27 cellular contexts compared by ENCODE assay signal in genomic region chr20:62504323-62504722, GRCh38. TPM values are rescaled to one million over a fixed set of nuclear protein-coding genes. Genes with fewer than 3 reads are reported as not detected.
"Had no signal": no experiment of that assay in that cellular context is flagged by ENCODE, and none has a peak within 500 bp of the region (broad histone marks: within the 10 kb centered on the region; RNA-seq: fewer than 3 reads in every experiment).

No MANE protein-coding gene starts in this region.

- DNase-seq: activated CD4-positive, alpha-beta T cell treated with anti-CD3 and anti-CD28 coated beads for 1 hour; activated CD4-positive, alpha-beta T cell treated with anti-CD3 and anti-CD28 coated beads, Interleukin-2, amount 10 ng/mL, durations not matched to agents 24 days and 14 days; activated CD4-positive, alpha-beta T cell treated with anti-CD3 and anti-CD28 coated beads, Interleukin-2, amount 50 U/mL, for 48 hours; activated CD8-positive, alpha-beta memory T cell treated with anti-CD3 and anti-CD28 coated beads, Interleukin-2, amount 10 ng/mL, durations not matched to agents 7 days and 5 days; activated effector memory CD4-positive, alpha-beta T cell treated with anti-CD3 and anti-CD28 coated beads, Interleukin-2, amount 50 U/mL, for 16 hours; activated naive CD4-positive, alpha-beta T cell treated with Interleukin-2 at 50 U/mL for 16 hours; activated T-cell treated with anti-CD3 and anti-CD28 coated beads, Interleukin-2, amount 50 U/mL, for 24 hours; brain microvascular endothelial cell; KG1; NCI-H1092; NCI-H1417 treated with DMSO at 0.1 percent for 48 hours; NCI-H1694; NCI-H2029; NCI-H345; NCI-H510A; NCI-H526 treated with DMSO at 0.1 percent for 48 hours; NCI-H82; T-cell had no signal

- H3K27ac Mint-ChIP-seq: activated CD4-positive, alpha-beta T cell treated with anti-CD3 and anti-CD28 coated beads, Interleukin-2, amount 10 ng/mL, durations not matched to agents 24 days and 14 days; activated CD8-positive, alpha-beta memory T cell treated with anti-CD3 and anti-CD28 coated beads, Interleukin-2, amount 10 ng/mL, durations not matched to agents 7 days and 5 days; activated naive CD4-positive, alpha-beta T cell treated with anti-CD3 and anti-CD28 coated beads, Interleukin-2, amount 50 U/mL, for 72 hours; activated T-cell treated with anti-CD3 and anti-CD28 coated beads, Interleukin-2, amount 50 U/mL, for 24 hours; activated T-helper 1 cell treated with anti-CD3 and anti-CD28 coated beads, Interleukin-12 subunit alpha, Interleukin-12 subunit beta, Interleukin-2, Interleukin-4 antibody, amounts not matched to agents 30 ng/mL and 10 ng/mL and 1 ng/mL, durations not matched to agents 14 hours and 24 hours and 36 hours; T-cell; WTC11 had no signal

- H3K4me3 Mint-ChIP-seq: activated CD4-positive, alpha-beta T cell treated with anti-CD3 and anti-CD28 coated beads, Interleukin-2, amount 10 ng/mL, durations not matched to agents 24 days and 14 days; activated CD8-positive, alpha-beta memory T cell treated with anti-CD3 and anti-CD28 coated beads, Interleukin-2, amount 10 ng/mL, durations not matched to agents 7 days and 5 days; activated T-cell treated with anti-CD3 and anti-CD28 coated beads, Interleukin-2, amount 50 U/mL, for 24 hours; activated T-helper 1 cell treated with anti-CD3 and anti-CD28 coated beads, Interleukin-12 subunit alpha, Interleukin-12 subunit beta, Interleukin-2, Interleukin-4 antibody, amounts not matched to agents 30 ng/mL and 10 ng/mL and 1 ng/mL, durations not matched to agents 14 hours and 24 hours and 36 hours; T-cell; WTC11 had no signal

- H3K4me3 ChIP-seq: cardiac muscle cell, SK-N-MC had no signal

- H3K27me3 ChIP-seq: brain microvascular endothelial cell, cardiac muscle cell had no signal

- H3K4me1 Mint-ChIP-seq: WTC11 had no signal

- H3K36me3 Mint-ChIP-seq: activated naive CD4-positive, alpha-beta T cell treated with anti-CD3 and anti-CD28 coated beads, Interleukin-2, amount 50 U/mL, for 72 hours; T-cell; WTC11 had no signal

- H3K27me3 Mint-ChIP-seq: activated CD4-positive, alpha-beta T cell treated with anti-CD3 and anti-CD28 coated beads, Interleukin-2, amount 10 ng/mL, durations not matched to agents 24 days and 14 days; activated CD8-positive, alpha-beta memory T cell treated with anti-CD3 and anti-CD28 coated beads, Interleukin-2, amount 10 ng/mL, durations not matched to agents 7 days and 5 days; activated T-cell treated with anti-CD3 and anti-CD28 coated beads, Interleukin-2, amount 50 U/mL, for 24 hours; T-cell had no signal

- H3K36me3 ChIP-seq: brain microvascular endothelial cell, cardiac muscle cell had no signal

- H3K27ac ChIP-seq: brain microvascular endothelial cell, SK-N-MC had no signal

- ATAC-seq: activated CD8-positive, alpha-beta memory T cell treated with anti-CD3 and anti-CD28 coated beads, Interleukin-2, amount 10 ng/mL, durations not matched to agents 7 days and 5 days; activated naive CD4-positive, alpha-beta T cell treated with anti-CD3 and anti-CD28 coated beads, Interleukin-2, amount 50 U/mL, for 72 hours; T-cell; WTC11 had no signal

- H3K9me3 Mint-ChIP-seq: activated T-helper 1 cell treated with anti-CD3 and anti-CD28 coated beads, Interleukin-12 subunit alpha, Interleukin-12 subunit beta, Interleukin-2, Interleukin-4 antibody, amounts not matched to agents 30 ng/mL and 10 ng/mL and 1 ng/mL, durations not matched to agents 14 hours and 24 hours and 36 hours; T-cell had no signal

RNA-seq across cellular contexts. Expression of gene GATA5, which starts 28.5 kb away (rescaled TPM):
- total RNA-seq: activated CD4-positive, alpha-beta T cell treated with anti-CD3 and anti-CD28 coated beads, Interleukin-2, amount 10 ng/mL, durations not matched to agents 24 days and 14 days; activated CD8-positive, alpha-beta memory T cell treated with anti-CD3 and anti-CD28 coated beads, Interleukin-2, amount 10 ng/mL, durations not matched to agents 7 days and 5 days; activated naive CD4-positive, alpha-beta T cell treated with anti-CD3 and anti-CD28 coated beads, Interleukin-2, amount 50 U/mL, for 72 hours; activated T-helper 1 cell treated with anti-CD3 and anti-CD28 coated beads, Interleukin-12 subunit alpha, Interleukin-12 subunit beta, Interleukin-2, Interleukin-4 antibody, amounts not matched to agents 30 ng/mL and 10 ng/mL and 1 ng/mL, durations not matched to agents 14 hours and 24 hours and 36 hours; LHCN-M2; MCF 10A; OCI-LY7; RPMI7951; T-cell had no signal
